ENCODE assay signal across 10 cellular contexts in genomic region chr12:65313704-65314317, GRCh38. TPM values are rescaled to one million over a fixed set of nuclear protein-coding genes. Genes with fewer than 3 reads are reported as not detected.
DNase-seq lines count a peak whose midpoint lies in the region; ATAC-seq and TF ChIP-seq lines count a peak whose summit lies in the region.
"Had no signal": no experiment of that assay in that cellular context is flagged by ENCODE, and none has a peak within 500 bp of the region (broad histone marks: within the 10 kb centered on the region; RNA-seq: fewer than 3 reads in every experiment).

No MANE protein-coding gene starts in this region.

- no peak overlapping the region for H3K27ac Mint-ChIP-seq in stimulated activated naive CD8-positive, alpha-beta T cell treated with anti-CD3 and anti-CD28 coated beads, Interleukin-15, amount 100 ng/mL, for 72 hours
- H3K27ac Mint-ChIP-seq: activated naive CD4-positive, alpha-beta T cell treated with anti-CD3 and anti-CD28 coated beads for 36 hours had no signal

- no peaks in the 10 kb centered on the region for H4K20me1 ChIP-seq in neural cell (ENCODE audit: insufficient read depth)

- H3K4me3 ChIP-seq in brain microvascular endothelial cell (ENCODE audit: low read depth, low read length) (no peak overlapping the region), neural cell (ENCODE audit: low read length) (no peak overlapping the region)

- peak overlapping the region; percentile 17 for H3K27ac ChIP-seq in brain microvascular endothelial cell
- no peak overlapping the region for H3K27ac ChIP-seq in neural cell (ENCODE audit: low read length)
- no peak overlapping the region for H3K27ac ChIP-seq in caudate nucleus (ENCODE audit: low read depth, low read length)

- no peak overlapping the region for H3K4me3 Mint-ChIP-seq in stimulated activated naive CD8-positive, alpha-beta T cell treated with anti-CD3 and anti-CD28 coated beads, Interleukin-15, amount 100 ng/mL, for 72 hours
- H3K4me3 Mint-ChIP-seq: activated naive CD4-positive, alpha-beta T cell treated with anti-CD3 and anti-CD28 coated beads for 36 hours had no signal

- H3K79me2 ChIP-seq in neural cell (replicated peaks; ENCODE audit: insufficient read depth, low read length), result no peaks in the 10 kb centered on the region

- no peak overlapping the region for H3K9ac ChIP-seq in neural cell (ENCODE audit: low read length)

- no peaks in the 10 kb centered on the region for H3K27me3 Mint-ChIP-seq in stimulated activated naive CD8-positive, alpha-beta T cell treated with anti-CD3 and anti-CD28 coated beads, Interleukin-15, amount 100 ng/mL, for 72 hours

- in situ Hi-C loops in brain microvascular endothelial cell (cut with HindIII; ENCODE audit: low pct_ligation_motif_present, low sequenced_read_pairs), result no loop called here

- no peaks in the 10 kb centered on the region for H3K4me1 Mint-ChIP-seq in stimulated activated naive CD8-positive, alpha-beta T cell treated with anti-CD3 and anti-CD28 coated beads, Interleukin-15, amount 100 ng/mL, for 72 hours

- H3K9me3 ChIP-seq in neural cell (ENCODE audit: low read length), result no peaks in the 10 kb centered on the region

- no peak overlapping the region for H3K4me2 ChIP-seq in neural cell (ENCODE audit: low read length)

- H3F3A ChIP-seq in neural cell (ENCODE audit: insufficient read depth, low read length, poor library complexity, severe bottlenecking), result no peaks in the 10 kb centered on the region

- H3K27me3 ChIP-seq in brain microvascular endothelial cell (replicated peaks) (no peaks in the 10 kb centered on the region), neural cell (ENCODE audit: insufficient read depth, low read depth, low read length) (no peaks in the 10 kb centered on the region)

- no peak for ATAC-seq in HG02981 (IDR thresholded peaks at IDR 0.05; ENCODE audit: unreplicated experiment)
- ATAC-seq in stimulated activated naive CD8-positive, alpha-beta T cell treated with anti-CD3 and anti-CD28 coated beads, Interleukin-15, amount 100 ng/mL, for 72 hours, result no peak
- ATAC-seq in GM18907 (IDR thresholded peaks at IDR 0.05; ENCODE audit: unreplicated experiment), result no peak

- TF ChIP-seq CTCF in brain microvascular endothelial cell (IDR thresholded peaks at IDR 0.05; ENCODE audit: low read depth, low read length, missing control alignments), result peak; percentile 17
- TF ChIP-seq CTCF in neural cell (IDR thresholded peaks at IDR 0.05; ENCODE audit: poor library complexity, severe bottlenecking), result peak; percentile 85

- peak; percentile 87 for TF ChIP-seq RAD21 in neural cell (conservative IDR thresholded peaks at IDR 0.05)

- no peaks in the 10 kb centered on the region for H3K36me3 ChIP-seq in brain microvascular endothelial cell (replicated peaks)
- H3K36me3 ChIP-seq in neural cell (ENCODE audit: insufficient read depth, low read length), result no peaks in the 10 kb centered on the region

- DNase-seq in EH (ENCODE audit: low read depth) (peak; percentile 29), MV-4-11 (lab: John Stamatoyannopoulos, UW) (peak; percentile 10), brain microvascular endothelial cell (no peak), caudate nucleus (lab: John Stamatoyannopoulos, UW) (no peak)
- no peak for DNase-seq in stimulated activated naive CD8-positive, alpha-beta T cell treated with anti-CD3 and anti-CD28 coated beads, Interleukin-15, amount 100 ng/mL, for 72 hours
- DNase-seq: activated naive CD4-positive, alpha-beta T cell treated with anti-CD3 and anti-CD28 coated beads for 36 hours; NCI-H1436 treated with DMSO at 0.1 percent for 48 hours had no signal

- H3K9me3 Mint-ChIP-seq in stimulated activated naive CD8-positive, alpha-beta T cell treated with anti-CD3 and anti-CD28 coated beads, Interleukin-15, amount 100 ng/mL, for 72 hours, result no peaks in the 10 kb centered on the region
- H3K9me3 Mint-ChIP-seq: activated naive CD4-positive, alpha-beta T cell treated with anti-CD3 and anti-CD28 coated beads for 36 hours had no signal

- no peaks in the 10 kb centered on the region for H3K9me2 ChIP-seq in neural cell (ENCODE audit: insufficient read depth, low read length)

- H2AFZ ChIP-seq in neural cell (ENCODE audit: low read depth, low read length), result no peak overlapping the region

- no peak for TF ChIP-seq EP300 in neural cell (conservative IDR thresholded peaks at IDR 0.05; ENCODE audit: poor library complexity, severe bottlenecking)

TF ChIP-seq in neural cell, 6 proteins besides CTCF, POLR2A, EP300 and RAD21:
- TF ChIP-seq SMC3 (conservative IDR thresholded peaks at IDR 0.05; ENCODE audit: poor library complexity) (peak; percentile 88), POLR2AphosphoS5 (IDR thresholded peaks at IDR 0.05) (no peak)

RNA-seq across cellular contexts. Expression of gene MSRB3, which starts 35.3 kb away (rescaled TPM):
- 0.19 and 0.72 TPM in 2 replicates for polyA plus RNA-seq in neural cell
- polyA minus RNA-seq in neural cell, result 0.49 and 0.69 TPM in 2 replicates

Comparison
In these comparisons a context has a peak if more than half of its experiments do, and no peak if none do; other contexts are left out.
1. DNase-seq: peak in EH (single experiment) and MV-4-11 (single experiment); none in brain microvascular endothelial cell (single experiment), stimulated activated naive CD8-positive, alpha-beta T cell treated with anti-CD3 and anti-CD28 coated beads, Interleukin-15, amount 100 ng/mL, for 72 hours (0 of 2) and caudate nucleus (0 of 61).